ENCODE assay signal across 12 cellular contexts in genomic region chr7:665251-665650, GRCh38.
DNase-seq lines count a peak whose midpoint lies in the region; ATAC-seq and TF ChIP-seq lines count a peak whose summit lies in the region.
"Had no signal": no experiment of that assay in that cellular context is flagged by ENCODE, and none has a peak within 500 bp of the region (broad histone marks: within the 10 kb centered on the region; RNA-seq: fewer than 3 reads in every experiment).

No MANE protein-coding gene starts in this region.

- no peak for TF ChIP-seq EP300 in stomach (IDR thresholded peaks at IDR 0.05)

- WGBS in IMR-90 (ENCODE audit: extremely low coverage in 2 of 2, insufficient read length in 1 of 2), 2 experiments: 44% methylated on average over 10 of the region's 11 CpGs; no CpG with 5 or more reads in 1 of the 2 experiments
- 42 to 66% (median 52%) methylated on average over 10 to 11 of the region's 11 CpGs for WGBS in stomach, 5 donors

- H3K79me1 ChIP-seq in IMR-90 (ENCODE audit: low read depth in 1 of 2, low read length in 2 of 2): no peaks in the 10 kb centered on the region

- no peak for TF ChIP-seq CTCF in IMR-90 (conservative IDR thresholded peaks at IDR 0.05; ENCODE audit: low read depth, low read length)
- no peak for TF ChIP-seq CTCF in dorsolateral prefrontal cortex (IDR thresholded peaks at IDR 0.05 in 54 of 56, conservative IDR thresholded peaks at IDR 0.05 in 2 of 56; ENCODE audit: low read depth in 1 of 56, partially characterized antibody in 56 of 56)
- TF ChIP-seq CTCF in stomach (IDR thresholded peaks at IDR 0.05): no peak
- no peak for TF ChIP-seq CTCF in PC-9 (conservative IDR thresholded peaks at IDR 0.05)
- TF ChIP-seq CTCF in BE2C (IDR thresholded peaks at IDR 0.05; ENCODE audit: low read depth, low read length): no peak

- CTCF ChIA-PET in IMR-90 (lab: Yijun Ruan, JAX) (no interaction called here), PC-9 (lab: Charles Lee) (no interaction called here)

- ATAC-seq in IMR-90 (ENCODE audit: low read depth): peak; percentile 33

- H3K56ac ChIP-seq in IMR-90 (ENCODE audit: extremely low read depth, insufficient read depth, low read length): no peak overlapping the region

- peaks cover 16% of the 10 kb centered on the region for H3K4me1 ChIP-seq in IMR-90 (ENCODE audit: control insufficient read depth, insufficient read depth, low read length)
- peaks cover 0 to 51% (median 30%) of the 10 kb centered on the region in 4 donors for H3K4me1 ChIP-seq in stomach
- H3K4me1 ChIP-seq in PC-9 (replicated peaks; ENCODE audit: insufficient read depth): no peaks in the 10 kb centered on the region
- no peaks in the 10 kb centered on the region for H3K4me1 ChIP-seq in BE2C

- no peak overlapping the region for H4K8ac ChIP-seq in IMR-90 (ENCODE audit: low read depth in 2 of 2, low read length in 2 of 2)

- H3K18ac ChIP-seq in IMR-90 (ENCODE audit: low read depth, low read length): no peak overlapping the region

- BruUV-seq in IMR-90 (replicated peaks; lab: Mats Ljungman, UMichigan) (no TSS peak), PC-9 (replicated peaks; lab: Mats Ljungman, UMichigan) (no TSS peak)

- in situ Hi-C loops in IMR-90 (cut with MboI; ENCODE audit: low sequenced_read_pairs): no loop called here

- peaks cover 3% of the 10 kb centered on the region; the same call in 1 of the 2 replicates for H4K20me1 ChIP-seq in IMR-90 (ENCODE audit: insufficient read depth, low read length)
- H4K20me1 ChIP-seq in PC-9 (ENCODE audit: insufficient read depth): peaks cover 8% of the 10 kb centered on the region; the same call in 1 of the 2 replicates

- H3K9me3 ChIP-seq in IMR-90 (ENCODE audit: control insufficient read depth, insufficient read depth, low read length) (no peaks in the 10 kb centered on the region), stomach (no peaks in the 10 kb centered on the region), PC-9 (ENCODE audit: insufficient read depth, low read depth) (no peaks in the 10 kb centered on the region), BE2C (no peaks in the 10 kb centered on the region; the same call in 1 of the 2 replicates)
- H3K9me3 ChIP-seq: SJCRH30 had no signal

- H2BK20ac ChIP-seq in IMR-90 (ENCODE audit: low read depth, low read length): no peak overlapping the region

- POLR2A ChIA-PET in IMR-90 (lab: Charles Lee; ENCODE audit: unreplicated experiment) (no interaction called here), PC-9 (lab: Charles Lee; ENCODE audit: unreplicated experiment) (no interaction called here)

- H4K5ac ChIP-seq in IMR-90 (ENCODE audit: low read depth, low read length): no peak overlapping the region

- H2BK5ac ChIP-seq in IMR-90 (ENCODE audit: low read depth, low read length, poor library complexity, severe bottlenecking): no peak overlapping the region

- no peak overlapping the region for H3K9ac ChIP-seq in IMR-90 (ENCODE audit: low read depth, low read length)

- H2AFZ ChIP-seq in IMR-90 (replicated peaks; ENCODE audit: low read length, poor library complexity) (no peak overlapping the region), PC-9 (no peak overlapping the region)

- no peak overlapping the region for H3K4me3 ChIP-seq in IMR-90 (ENCODE audit: insufficient read depth, low read depth, low read length)
- peak overlapping the region in 24 of 59 donors; percentile 0 to 46 (median 14) for H3K4me3 ChIP-seq in dorsolateral prefrontal cortex
- H3K4me3 ChIP-seq in stomach: no peak overlapping the region
- no peak overlapping the region for H3K4me3 ChIP-seq in PC-9
- H3K4me3 ChIP-seq in BE2C (ENCODE audit: low read depth, low read length): no peak overlapping the region
- H3K4me3 ChIP-seq: lung, SJCRH30, skin epidermis had no signal

- no peak overlapping the region for H3K23ac ChIP-seq in IMR-90 (ENCODE audit: low read depth, low read length)

- peaks cover 7% of the 10 kb centered on the region; the same call in 1 of the 2 replicates for H3K9me1 ChIP-seq in IMR-90 (ENCODE audit: insufficient read depth, low read length)

- H2AK9ac ChIP-seq in IMR-90 (replicated peaks; ENCODE audit: low read depth, low read length, poor library complexity): no peak overlapping the region

- H3K27me3 ChIP-seq in IMR-90 (ENCODE audit: control insufficient read depth, insufficient read depth, low read length) (no peaks in the 10 kb centered on the region), dorsolateral prefrontal cortex (no peaks in the 10 kb centered on the region), stomach (no peaks in the 10 kb centered on the region), PC-9 (ENCODE audit: insufficient read depth, low read depth) (no peaks in the 10 kb centered on the region), BE2C (no peaks in the 10 kb centered on the region)
- H3K27me3 ChIP-seq: SJCRH30 had no signal

- no peak overlapping the region for H4K91ac ChIP-seq in IMR-90 (ENCODE audit: insufficient read depth, low read depth, low read length)

- intact Hi-C loops in IMR-90 (cut with micrococcal nuclease): loop anchor here (5.0 kb wide), 1 partner anchor 128 kb away; no protein-coding TSS in a partner anchor
- intact Hi-C loops in dorsolateral prefrontal cortex (cut with DNase I): no loop called here
- intact Hi-C loops in stomach (cut with DNase I; ENCODE audit: low total_unique reads): no loop called here
- intact Hi-C loops in PC-9 (cut with micrococcal nuclease; ENCODE audit: unreplicated experiment): no loop called here

- peak; percentile 51 for DNase-seq in IMR-90
- peak in 2 of 10 donors; percentile 42 for DNase-seq in dorsolateral prefrontal cortex
- peak; percentile 78 for DNase-seq in iris pigment epithelial cell (ENCODE audit: low read depth)
- no peak for DNase-seq in stomach
- DNase-seq in amniotic stem cell (lab: John Stamatoyannopoulos, UW): no peak
- DNase-seq in T1000 (lab: John Stamatoyannopoulos, UW): no peak
- DNase-seq in PC-9: no peak
- DNase-seq in BE2C: no peak
- DNase-seq: SJCRH30 had no signal

- no peak overlapping the region for H2BK15ac ChIP-seq in IMR-90 (ENCODE audit: low read depth, low read length)

- TF ChIP-seq POLR2A in IMR-90 (IDR thresholded peaks at IDR 0.05; ENCODE audit: low read depth, low read length) (no peak), stomach (IDR thresholded peaks at IDR 0.05) (no peak)

- H3F3A ChIP-seq in PC-9 (ENCODE audit: insufficient read depth, low read depth): no peaks in the 10 kb centered on the region

- H3K36me3 ChIP-seq in IMR-90 (ENCODE audit: control insufficient read depth, insufficient read depth, low read length) (no peaks in the 10 kb centered on the region), stomach (no peaks in the 10 kb centered on the region), PC-9 (ENCODE audit: low read depth) (peaks cover 7% of the 10 kb centered on the region; the same call in 1 of the 2 replicates), BE2C (no peaks in the 10 kb centered on the region)
- H3K36me3 ChIP-seq: SJCRH30 had no signal

- no peak overlapping the region for H3K14ac ChIP-seq in IMR-90 (replicated peaks; ENCODE audit: low read depth, low read length)

- H3K27ac ChIP-seq in IMR-90 (ENCODE audit: insufficient read depth, low read length) (peak overlapping the region; percentile 28; the same call in 1 of the 2 replicates), dorsolateral prefrontal cortex (peak overlapping the region in 56 of 59 donors; percentile 4 to 90 (median 71)), stomach (peak overlapping the region in 4 of 5 donors; percentile 55 to 83 (median 58)), PC-9 (no peak overlapping the region)
- H3K27ac ChIP-seq: epithelial cell of prostate, SJCRH30 had no signal

- H2AK5ac ChIP-seq in IMR-90 (ENCODE audit: low read depth, low read length): no peak overlapping the region

- H3K4me2 ChIP-seq in IMR-90 (ENCODE audit: low read depth, low read length) (no peak overlapping the region), PC-9 (no peak overlapping the region)

- TF ChIP-seq RAD21 in IMR-90 (IDR thresholded peaks at IDR 0.05; ENCODE audit: low read length): no peak

- H3K4ac ChIP-seq in IMR-90 (ENCODE audit: low read depth, low read length): no peak overlapping the region

- no peaks in the 10 kb centered on the region for H3K79me2 ChIP-seq in PC-9 (ENCODE audit: low read depth)

- no peak overlapping the region for H2BK120ac ChIP-seq in IMR-90 (ENCODE audit: low read depth, low read length)

- dilution Hi-C loops in IMR-90 (cut with HindIII; ENCODE audit: low sequenced_read_pairs, unreplicated experiment): no loop called here

- no peaks in the 10 kb centered on the region for H3K9me2 ChIP-seq in PC-9 (ENCODE audit: insufficient read depth)

TF ChIP-seq in IMR-90, 13 proteins besides CTCF, POLR2A, EP300 and RAD21:
- no peak for TF ChIP-seq CHD1 (IDR thresholded peaks at IDR 0.05; ENCODE audit: low read depth, low read length)
- TF ChIP-seq, protein P1, sequence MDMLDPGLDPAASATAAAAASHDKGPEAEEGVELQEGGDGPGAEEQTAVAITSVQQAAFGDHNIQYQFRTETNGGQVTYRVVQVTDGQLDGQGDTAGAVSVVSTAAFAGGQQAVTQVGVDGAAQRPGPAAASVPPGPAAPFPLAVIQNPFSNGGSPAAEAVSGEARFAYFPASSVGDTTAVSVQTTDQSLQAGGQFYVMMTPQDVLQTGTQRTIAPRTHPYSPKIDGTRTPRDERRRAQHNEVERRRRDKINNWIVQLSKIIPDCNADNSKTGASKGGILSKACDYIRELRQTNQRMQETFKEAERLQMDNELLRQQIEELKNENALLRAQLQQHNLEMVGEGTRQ (IDR thresholded peaks at IDR 0.05; ENCODE audit: low read depth, low read length): peak; percentile 41; the same call in 1 of the 2 replicates
- no peak for TF ChIP-seq MAFK (IDR thresholded peaks at IDR 0.05; ENCODE audit: low read depth, low read length)
- TF ChIP-seq SMC3 (IDR thresholded peaks at IDR 0.05; ENCODE audit: low read depth, low read length): no peak

Comparison
In these comparisons a context has a peak if more than half of its experiments do, and no peak if none do; other contexts are left out.
1. DNase-seq: peak in IMR-90 (single experiment) and iris pigment epithelial cell (single experiment); none in stomach (single experiment), amniotic stem cell (single experiment), T1000 (single experiment), PC-9 (0 of 2) and BE2C (single experiment).